In genomic region chr18:62186656-62187542, GRCh38 we compare ENCODE assay signal across 8 cellular contexts. TPM values are rescaled to one million over a fixed set of nuclear protein-coding genes. Genes with fewer than 3 reads are reported as not detected.
A peak's percentile ranks its signal among the peaks of the same experiment; 100 is the strongest.
DNase-seq lines count a peak whose midpoint lies in the region; ATAC-seq and TF ChIP-seq lines count a peak whose summit lies in the region.

Gene PIGN, minus strand, starts transcription at chr18:62187056. Its CDS starts 25,703 bp downstream, at chr18:62161353.
Gene RELCH, plus strand, starts transcription at chr18:62187255. Its CDS starts 251 bp downstream, at chr18:62187506.

- H3K4me3 ChIP-seq in upper lobe of right lung, result peak within 1 kb of the TSS; percentile 97

- peaks cover 1% of the 10 kb centered on the region for H3K9me3 Mint-ChIP-seq in T-helper 1 cell treated with Interleukin-12 subunit alpha and Interleukin-12 subunit beta and Interleukin-4 antibody, amounts not matched to agents 30 μg/mL and 1 μg/mL, for 36 hours

- DNase-seq in GM13977 (ENCODE audit: low spot score), result peak; percentile 95
- peak; percentile 96 for DNase-seq in NCI-H1694 (lab: John Stamatoyannopoulos, UW)
- peak; percentile 60 to 99 (median 96) for DNase-seq in amygdala (lab: John Stamatoyannopoulos, UW)
- DNase-seq in left cardiac atrium, result peak; percentile 95
- peak; percentile 97 for DNase-seq in posterior vena cava (ENCODE audit: low spot score)
- DNase-seq in upper lobe of right lung, result peak; percentile 95

- no peaks in the 10 kb centered on the region for H3K27me3 ChIP-seq in upper lobe of right lung

- in situ Hi-C loops in GM13977 (cut with MboI; ENCODE audit: low pct_unique_long_range_greater_than_20kb, low sequenced_read_pairs, unreplicated experiment), result loop anchor here (10.0 kb wide), 1 partner anchor 58 kb away; no protein-coding TSS in a partner anchor

- H3K36me3 ChIP-seq in upper lobe of right lung, result no peaks in the 10 kb centered on the region

- H3K4me1 ChIP-seq in upper lobe of right lung, result peaks cover 27% of the 10 kb centered on the region

- peak within 1 kb of the TSS; percentile 94 for H3K27ac Mint-ChIP-seq in T-helper 1 cell treated with Interleukin-12 subunit alpha and Interleukin-12 subunit beta and Interleukin-4 antibody, amounts not matched to agents 30 μg/mL and 1 μg/mL, for 36 hours

- H3K27ac ChIP-seq in upper lobe of right lung, result peak within 1 kb of the TSS; percentile 87

- H3K4me3 Mint-ChIP-seq in T-helper 1 cell treated with Interleukin-12 subunit alpha and Interleukin-12 subunit beta and Interleukin-4 antibody, amounts not matched to agents 30 μg/mL and 1 μg/mL, for 36 hours, result peak within 1 kb of the TSS; percentile 97

- H3K27me3 Mint-ChIP-seq in T-helper 1 cell treated with Interleukin-12 subunit alpha and Interleukin-12 subunit beta and Interleukin-4 antibody, amounts not matched to agents 30 μg/mL and 1 μg/mL, for 36 hours (ENCODE audit: low read depth), result no peaks in the 10 kb centered on the region

- TF ChIP-seq CTCF in GM13977 (IDR thresholded peaks at IDR 0.05; ENCODE audit: extremely low read depth, insufficient read depth, missing control alignments) (no peak), upper lobe of right lung (IDR thresholded peaks at IDR 0.05) (no peak)

- H3K36me3 Mint-ChIP-seq in T-helper 1 cell treated with Interleukin-12 subunit alpha and Interleukin-12 subunit beta and Interleukin-4 antibody, amounts not matched to agents 30 μg/mL and 1 μg/mL, for 36 hours (ENCODE audit: low read depth), result peaks cover 23% of the 10 kb centered on the region

- ATAC-seq in HG02884 (IDR thresholded peaks at IDR 0.05; ENCODE audit: unreplicated experiment) (peak; percentile 87), left cardiac atrium (peak; percentile 99), upper lobe of right lung (peak; percentile 98)

- intact Hi-C loops in left cardiac atrium (cut with DNase I) (no loop called here), posterior vena cava (cut with DNase I) (loop anchor here (10.0 kb wide), 2 partner anchors 58 to 68 kb away; no protein-coding TSS in a partner anchor), upper lobe of right lung (cut with DNase I) (loop anchor here (10.0 kb wide), 1 partner anchor 58 kb away; no protein-coding TSS in a partner anchor)

- peaks cover 47% of the 10 kb centered on the region for H3K4me1 Mint-ChIP-seq in T-helper 1 cell treated with Interleukin-12 subunit alpha and Interleukin-12 subunit beta and Interleukin-4 antibody, amounts not matched to agents 30 μg/mL and 1 μg/mL, for 36 hours (ENCODE audit: low read depth)

- H3K9me3 ChIP-seq in upper lobe of right lung, result no peaks in the 10 kb centered on the region

RNA-seq across cellular contexts. Expression of gene PIGN, which starts in this region (rescaled TPM):
- total RNA-seq in left cardiac atrium, result 10 to 100 TPM; 18.2 to 19.4 TPM
- total RNA-seq in posterior vena cava, result 10 to 100 TPM; 18.6 to 23.7 TPM
- total RNA-seq in upper lobe of right lung, result 25.2 TPM

RNA-seq across cellular contexts. Expression of gene RELCH, which starts in this region (rescaled TPM):
- total RNA-seq in left cardiac atrium (10 to 100 TPM; 14.7 to 14.8 TPM), posterior vena cava (10 to 100 TPM; 24.9 to 29.7 TPM), upper lobe of right lung (30.0 TPM)

Comparison
In these comparisons a context has a peak if more than half of its experiments do, and no peak if none do; other contexts are left out.
1. Peak in every context shown above with its lines: DNase-seq, ATAC-seq, H3K4me3 ChIP-seq and H3K27ac ChIP-seq.
2. intact Hi-C loops: an anchor here in posterior vena cava (10.0 kb wide) and upper lobe of right lung (10.0 kb wide); none called in left cardiac atrium.